16 cellular contexts compared by ENCODE assay signal in genomic region chr16:75312875-75313274, GRCh38.
DNase-seq lines count a peak whose midpoint lies in the region; ATAC-seq and TF ChIP-seq lines count a peak whose summit lies in the region.
"Had no signal": no experiment of that assay in that cellular context is flagged by ENCODE, and none has a peak within 500 bp of the region (broad histone marks: within the 10 kb centered on the region; RNA-seq: fewer than 3 reads in every experiment).

No MANE protein-coding gene starts in this region.

- no peak overlapping the region for H3K27ac Mint-ChIP-seq in GM23338
- H3K27ac Mint-ChIP-seq: CD14-positive monocyte had no signal

- H3K9me3 Mint-ChIP-seq in GM23338: no peaks in the 10 kb centered on the region
- H3K9me3 Mint-ChIP-seq: H9 had no signal

- no peak overlapping the region for H2AFZ ChIP-seq in GM23338

- no peaks in the 10 kb centered on the region; the same call in 1 of the 2 replicates for H3K36me3 ChIP-seq in GM23338 (ENCODE audit: insufficient read depth)
- no peaks in the 10 kb centered on the region for H3K36me3 ChIP-seq in ascending aorta

- H3K27ac ChIP-seq in GM23338 (ENCODE audit: low read depth): 0 out of 2 replicates have a peak overlapping the region, but pooled peaks have one; percentile 45
- peak overlapping the region; percentile 49 to 75 for H3K27ac ChIP-seq in ascending aorta
- peak overlapping the region; percentile 72 for H3K27ac ChIP-seq in substantia nigra (ENCODE audit: low read depth, low read length, poor library complexity, severe bottlenecking)
- H3K27ac ChIP-seq: HL-60 had no signal

- H3K4me3 ChIP-seq in GM23338 (no peak overlapping the region), ascending aorta (no peak overlapping the region)

- H3K9me3 ChIP-seq in ascending aorta: no peaks in the 10 kb centered on the region

- intact Hi-C loops in ascending aorta (cut with DNase I): no loop called here

- 0 out of 2 replicates have a peak, but pooled peaks cover 3% of the 10 kb centered on the region for H4K20me1 ChIP-seq in GM23338 (replicated peaks; ENCODE audit: insufficient read depth)

- H3K4me1 ChIP-seq in GM23338 (ENCODE audit: insufficient read depth): 0 out of 2 replicates have a peak, but pooled peaks cover 3% of the 10 kb centered on the region
- peaks cover 5 to 19% of the 10 kb centered on the region in 2 donors for H3K4me1 ChIP-seq in ascending aorta

- H3K4me1 Mint-ChIP-seq in GM23338: no peaks in the 10 kb centered on the region

- no peaks in the 10 kb centered on the region; the same call in 1 of the 2 replicates for H3K79me2 ChIP-seq in GM23338 (replicated peaks; ENCODE audit: insufficient read depth)

- 0 out of 2 replicates have a peak, but pooled peaks cover 7% of the 10 kb centered on the region for H3F3A ChIP-seq in GM23338 (replicated peaks; ENCODE audit: low read depth)

- in situ Hi-C loops in G401 (cut with HindIII; ENCODE audit: low sequenced_read_pairs): no loop called here

- no peaks in the 10 kb centered on the region for H3K27me3 Mint-ChIP-seq in GM23338 (ENCODE audit: insufficient read depth, low read depth, poor library complexity)

- no peak for DNase-seq in GM23338 (ENCODE audit: low spot score)
- DNase-seq in ascending aorta (ENCODE audit: low spot score in 2 of 2): no peak
- DNase-seq in inferior parietal cortex (ENCODE audit: extremely low spot score): peak; percentile 51
- peak in 9 of 49 donors; percentile 6 to 62 (median 16) for DNase-seq in substantia nigra (lab: John Stamatoyannopoulos, UW)
- DNase-seq in G401 (ENCODE audit: low spot score): no peak
- DNase-seq in hepatic stellate cell (ENCODE audit: low spot score): no peak
- no peak for DNase-seq in activated naive CD4-positive, alpha-beta T cell treated with Interleukin-2 at 50 U/mL for 16 hours
- DNase-seq in NCI-H82 (lab: John Stamatoyannopoulos, UW): no peak
- DNase-seq: COR-L47, H9, NCI-H187, NCI-H345, NCI-H526 treated with DMSO at 0.1 percent for 48 hours, SHP77 treated with DMSO at 0.1 percent for 48 hours had no signal

- H3K4me2 ChIP-seq in GM23338: no peak overlapping the region

- peak; percentile 30; the same call in 1 of the 3 replicates for ATAC-seq in GM23338

- H3K27me3 ChIP-seq in GM23338 (ENCODE audit: insufficient read depth) (no peaks in the 10 kb centered on the region), ascending aorta (no peaks in the 10 kb centered on the region)

- no peaks in the 10 kb centered on the region for H3K9me2 ChIP-seq in GM23338 (ENCODE audit: insufficient read depth)

- TF ChIP-seq CTCF in GM23338 (conservative IDR thresholded peaks at IDR 0.05; ENCODE audit: low read depth in 2 of 2) (no peak), ascending aorta (IDR thresholded peaks at IDR 0.05) (no peak)

- no peak overlapping the region for H3K4me3 Mint-ChIP-seq in GM23338
- H3K4me3 Mint-ChIP-seq: H9 had no signal

- 0 out of 3 replicates have a peak, but pooled peaks cover 4% of the 10 kb centered on the region for H3K36me3 Mint-ChIP-seq in GM23338 (ENCODE audit: low read depth)

TF ChIP-seq in GM23338, 12 proteins besides CTCF, POLR2A, EP300 and RAD21:
- TF ChIP-seq EZH2 (IDR thresholded peaks at IDR 0.05; ENCODE audit: low read depth, unreplicated experiment): no peak
- no peak for TF ChIP-seq REST (IDR thresholded peaks at IDR 0.05; ENCODE audit: unreplicated experiment)
- TF ChIP-seq ZNF114 (CRISPR knock-in tag; IDR thresholded peaks at IDR 0.05): no peak
